Comparison of ENCODE assay signal across 1 cellular context in genomic region chr12:130762319-130762675, GRCh38.
TF ChIP-seq lines count a peak whose summit lies in the region.

No MANE protein-coding gene starts in this region.

TF ChIP-seq in H1, 55 proteins besides CTCF, POLR2A, EP300 and RAD21:
- TF ChIP-seq SIN3A (conservative IDR thresholded peaks at IDR 0.05 in 1 of 2, IDR thresholded peaks at IDR 0.05 in 1 of 2; ENCODE audit: low read depth in 1 of 2, low read length in 2 of 2), result no peak
- no peak for TF ChIP-seq HDAC2 (IDR thresholded peaks at IDR 0.05; ENCODE audit: borderline replicate concordance in 1 of 2, low read depth in 2 of 2, low read length in 2 of 2)
- no peak for TF ChIP-seq TCF12 (IDR thresholded peaks at IDR 0.05; ENCODE audit: low read depth, low read length)
- TF ChIP-seq KDM1A (IDR thresholded peaks at IDR 0.05; ENCODE audit: borderline replicate concordance, low read length), result no peak
- TF ChIP-seq JUN (IDR thresholded peaks at IDR 0.05; ENCODE audit: low read depth, low read length), result no peak
- no peak for TF ChIP-seq JUND (IDR thresholded peaks at IDR 0.05; ENCODE audit: low read length)
